In the genomic region with DNA sequence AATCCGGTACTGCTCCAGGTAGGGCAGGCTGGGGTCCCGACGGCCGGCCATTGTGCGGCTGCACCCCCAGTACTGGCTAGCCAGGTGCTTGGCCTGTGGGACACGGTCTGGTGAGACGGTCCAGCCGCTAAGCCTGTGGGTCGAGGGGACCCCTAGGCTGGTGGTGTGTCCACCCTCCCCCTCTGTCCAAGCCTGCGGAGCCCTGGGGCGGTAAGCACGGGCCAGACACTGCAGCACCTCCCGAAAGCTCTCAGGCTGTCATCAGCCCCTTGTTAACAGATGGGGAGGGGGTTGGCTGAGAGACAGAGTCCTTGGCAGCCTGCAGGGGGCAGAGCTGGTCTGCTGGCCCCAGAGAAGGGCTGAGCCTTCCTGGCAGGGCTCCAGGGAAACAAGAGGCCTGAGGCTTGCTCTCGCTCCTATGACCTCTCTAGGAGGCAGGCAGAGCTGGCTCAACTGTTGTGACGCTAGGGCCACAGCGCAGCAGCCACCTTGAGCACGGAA, we compare ENCODE assay signal across 1 cellular context.
TF ChIP-seq lines count a peak whose summit lies in the region.

No MANE protein-coding gene starts in this region.

TF ChIP-seq in GM12878, 131 proteins besides CTCF, POLR2A, EP300 and RAD21 (continued from another document):
- TF ChIP-seq, protein P1, sequence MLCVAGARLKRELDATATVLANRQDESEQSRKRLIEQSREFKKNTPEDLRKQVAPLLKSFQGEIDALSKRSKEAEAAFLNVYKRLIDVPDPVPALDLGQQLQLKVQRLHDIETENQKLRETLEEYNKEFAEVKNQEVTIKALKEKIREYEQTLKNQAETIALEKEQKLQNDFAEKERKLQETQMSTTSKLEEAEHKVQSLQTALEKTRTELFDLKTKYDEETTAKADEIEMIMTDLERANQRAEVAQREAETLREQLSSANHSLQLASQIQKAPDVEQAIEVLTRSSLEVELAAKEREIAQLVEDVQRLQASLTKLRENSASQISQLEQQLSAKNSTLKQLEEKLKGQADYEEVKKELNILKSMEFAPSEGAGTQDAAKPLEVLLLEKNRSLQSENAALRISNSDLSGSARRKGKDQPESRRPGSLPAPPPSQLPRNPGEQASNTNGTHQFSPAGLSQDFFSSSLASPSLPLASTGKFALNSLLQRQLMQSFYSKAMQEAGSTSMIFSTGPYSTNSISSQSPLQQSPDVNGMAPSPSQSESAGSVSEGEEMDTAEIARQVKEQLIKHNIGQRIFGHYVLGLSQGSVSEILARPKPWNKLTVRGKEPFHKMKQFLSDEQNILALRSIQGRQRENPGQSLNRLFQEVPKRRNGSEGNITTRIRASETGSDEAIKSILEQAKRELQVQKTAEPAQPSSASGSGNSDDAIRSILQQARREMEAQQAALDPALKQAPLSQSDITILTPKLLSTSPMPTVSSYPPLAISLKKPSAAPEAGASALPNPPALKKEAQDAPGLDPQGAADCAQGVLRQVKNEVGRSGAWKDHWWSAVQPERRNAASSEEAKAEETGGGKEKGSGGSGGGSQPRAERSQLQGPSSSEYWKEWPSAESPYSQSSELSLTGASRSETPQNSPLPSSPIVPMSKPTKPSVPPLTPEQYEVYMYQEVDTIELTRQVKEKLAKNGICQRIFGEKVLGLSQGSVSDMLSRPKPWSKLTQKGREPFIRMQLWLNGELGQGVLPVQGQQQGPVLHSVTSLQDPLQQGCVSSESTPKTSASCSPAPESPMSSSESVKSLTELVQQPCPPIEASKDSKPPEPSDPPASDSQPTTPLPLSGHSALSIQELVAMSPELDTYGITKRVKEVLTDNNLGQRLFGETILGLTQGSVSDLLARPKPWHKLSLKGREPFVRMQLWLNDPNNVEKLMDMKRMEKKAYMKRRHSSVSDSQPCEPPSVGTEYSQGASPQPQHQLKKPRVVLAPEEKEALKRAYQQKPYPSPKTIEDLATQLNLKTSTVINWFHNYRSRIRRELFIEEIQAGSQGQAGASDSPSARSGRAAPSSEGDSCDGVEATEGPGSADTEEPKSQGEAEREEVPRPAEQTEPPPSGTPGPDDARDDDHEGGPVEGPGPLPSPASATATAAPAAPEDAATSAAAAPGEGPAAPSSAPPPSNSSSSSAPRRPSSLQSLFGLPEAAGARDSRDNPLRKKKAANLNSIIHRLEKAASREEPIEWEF (IDR thresholded peaks at IDR 0.05; ENCODE audit: insufficient replicate concordance, low read depth, low read length): no peak
- TF ChIP-seq MTA3 (IDR thresholded peaks at IDR 0.05; ENCODE audit: borderline replicate concordance, low read length) (no peak), SMAD1 (IDR thresholded peaks at IDR 0.05; ENCODE audit: low read depth, partially characterized antibody) (no peak), NR2C2 (IDR thresholded peaks at IDR 0.05; ENCODE audit: borderline replicate concordance, control insufficient read depth, insufficient read length, low read depth) (no peak), ZNF217 (IDR thresholded peaks at IDR 0.05) (no peak)
